1 cellular context compared by ENCODE assay signal in the genomic region with DNA sequence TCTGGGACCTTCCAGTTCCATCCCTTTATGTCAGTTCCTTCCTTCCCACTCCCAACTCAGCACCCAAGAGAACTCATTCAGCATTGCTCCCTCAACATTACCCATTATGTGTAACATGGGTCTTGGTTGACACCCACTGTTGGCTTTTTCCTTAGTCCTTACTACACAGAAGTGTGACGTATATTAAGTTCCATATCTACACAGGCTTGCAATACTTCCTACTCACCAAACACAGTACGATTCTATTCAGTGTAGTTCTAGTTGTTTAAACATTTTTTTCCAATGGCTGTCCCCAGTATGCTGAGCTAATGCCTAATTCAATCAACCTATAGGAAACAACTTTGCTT.
TF ChIP-seq lines count a peak whose summit lies in the region.

No MANE protein-coding gene starts in this region.

TF ChIP-seq in HepG2, 621 proteins besides CTCF, POLR2A, EP300 and RAD21 (continued from another document):
- TF ChIP-seq ZNF782 (CRISPR knock-in tag; IDR thresholded peaks at IDR 0.05; ENCODE audit: borderline replicate concordance) (peak; percentile 52; the same call in 1 of the 2 replicates), SAP130 (CRISPR knock-in tag; IDR thresholded peaks at IDR 0.05; ENCODE audit: low read depth) (peak; percentile 4; the same call in 1 of the 2 replicates), ZFP36L1 (CRISPR knock-in tag; IDR thresholded peaks at IDR 0.05) (peak; percentile 69; the same call in 1 of the 2 replicates), ELF3 (CRISPR knock-in tag; IDR thresholded peaks at IDR 0.05) (0 out of 2 replicates have a peak, but pooled peaks have one; percentile 23), HES4 (CRISPR knock-in tag; IDR thresholded peaks at IDR 0.05; ENCODE audit: borderline replicate concordance) (no peak)
- TF ChIP-seq, protein P1, sequence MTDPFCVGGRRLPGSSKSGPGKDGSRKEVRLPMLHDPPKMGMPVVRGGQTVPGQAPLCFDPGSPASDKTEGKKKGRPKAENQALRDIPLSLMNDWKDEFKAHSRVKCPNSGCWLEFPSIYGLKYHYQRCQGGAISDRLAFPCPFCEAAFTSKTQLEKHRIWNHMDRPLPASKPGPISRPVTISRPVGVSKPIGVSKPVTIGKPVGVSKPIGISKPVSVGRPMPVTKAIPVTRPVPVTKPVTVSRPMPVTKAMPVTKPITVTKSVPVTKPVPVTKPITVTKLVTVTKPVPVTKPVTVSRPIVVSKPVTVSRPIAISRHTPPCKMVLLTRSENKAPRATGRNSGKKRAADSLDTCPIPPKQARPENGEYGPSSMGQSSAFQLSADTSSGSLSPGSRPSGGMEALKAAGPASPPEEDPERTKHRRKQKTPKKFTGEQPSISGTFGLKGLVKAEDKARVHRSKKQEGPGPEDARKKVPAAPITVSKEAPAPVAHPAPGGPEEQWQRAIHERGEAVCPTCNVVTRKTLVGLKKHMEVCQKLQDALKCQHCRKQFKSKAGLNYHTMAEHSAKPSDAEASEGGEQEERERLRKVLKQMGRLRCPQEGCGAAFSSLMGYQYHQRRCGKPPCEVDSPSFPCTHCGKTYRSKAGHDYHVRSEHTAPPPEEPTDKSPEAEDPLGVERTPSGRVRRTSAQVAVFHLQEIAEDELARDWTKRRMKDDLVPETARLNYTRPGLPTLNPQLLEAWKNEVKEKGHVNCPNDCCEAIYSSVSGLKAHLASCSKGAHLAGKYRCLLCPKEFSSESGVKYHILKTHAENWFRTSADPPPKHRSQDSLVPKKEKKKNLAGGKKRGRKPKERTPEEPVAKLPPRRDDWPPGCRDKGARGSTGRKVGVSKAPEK (CRISPR knock-in tag; IDR thresholded peaks at IDR 0.05; ENCODE audit: borderline replicate concordance), result no peak
- TF ChIP-seq, protein P2, sequence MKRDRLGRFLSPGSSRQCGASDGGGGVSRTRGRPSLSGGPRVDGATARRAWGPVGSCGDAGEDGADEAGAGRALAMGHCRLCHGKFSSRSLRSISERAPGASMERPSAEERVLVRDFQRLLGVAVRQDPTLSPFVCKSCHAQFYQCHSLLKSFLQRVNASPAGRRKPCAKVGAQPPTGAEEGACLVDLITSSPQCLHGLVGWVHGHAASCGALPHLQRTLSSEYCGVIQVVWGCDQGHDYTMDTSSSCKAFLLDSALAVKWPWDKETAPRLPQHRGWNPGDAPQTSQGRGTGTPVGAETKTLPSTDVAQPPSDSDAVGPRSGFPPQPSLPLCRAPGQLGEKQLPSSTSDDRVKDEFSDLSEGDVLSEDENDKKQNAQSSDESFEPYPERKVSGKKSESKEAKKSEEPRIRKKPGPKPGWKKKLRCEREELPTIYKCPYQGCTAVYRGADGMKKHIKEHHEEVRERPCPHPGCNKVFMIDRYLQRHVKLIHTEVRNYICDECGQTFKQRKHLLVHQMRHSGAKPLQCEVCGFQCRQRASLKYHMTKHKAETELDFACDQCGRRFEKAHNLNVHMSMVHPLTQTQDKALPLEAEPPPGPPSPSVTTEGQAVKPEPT (CRISPR knock-in tag; IDR thresholded peaks at IDR 0.05; ENCODE audit: low read depth), result no peak
